ENCODE assay signal across 21 cellular contexts in the genomic region with DNA sequence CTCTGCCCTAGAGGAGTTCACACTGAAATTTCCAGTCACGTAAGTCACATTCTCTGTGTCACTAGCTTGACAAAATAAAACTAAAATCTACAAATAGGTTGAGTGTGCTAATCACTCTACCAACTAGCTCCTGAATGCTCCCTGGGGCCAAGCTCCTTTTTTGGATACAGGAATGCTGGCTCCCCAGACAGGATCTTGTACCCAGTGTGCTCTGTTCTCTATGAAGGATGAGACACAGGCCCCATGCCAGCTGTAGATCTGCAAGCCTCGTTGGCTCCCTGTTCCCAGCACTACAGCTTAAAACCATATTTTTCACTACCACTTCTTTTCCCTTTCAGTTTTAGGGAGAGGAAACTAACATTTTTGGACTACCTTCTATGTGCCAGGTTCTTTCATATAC. TPM values are rescaled to one million over a fixed set of nuclear protein-coding genes. Genes with fewer than 3 reads are reported as not detected.
DNase-seq lines count a peak whose midpoint lies in the region; ATAC-seq, FAIRE-seq and TF ChIP-seq lines count a peak whose summit lies in the region.
"Had no signal": no experiment of that assay in that cellular context is flagged by ENCODE, and none has a peak within 500 bp of the region (broad histone marks: within the 10 kb centered on the region; RNA-seq: fewer than 3 reads in every experiment).

No MANE protein-coding gene starts in this region.

- H3K9me3 Mint-ChIP-seq in activated naive CD4-positive, alpha-beta T cell treated with anti-CD3 and anti-CD28 coated beads, Interleukin-2, amount 50 U/mL, for 72 hours = peaks cover 0 to 5% of the 10 kb centered on the region in 2 donors
- H3K9me3 Mint-ChIP-seq: activated naive CD8-positive, alpha-beta T cell treated with anti-CD3 and anti-CD28 coated beads for 36 hours; activated T-cell treated with anti-CD3 and anti-CD28 coated beads, Interleukin-2, amount 50 U/mL, for 4 hours; CD4-positive, alpha-beta memory T cell had no signal

- TF ChIP-seq EP300 in K562 (IDR thresholded peaks at IDR 0.05; ENCODE audit: low read length) = no peak

- POLR2A ChIA-PET in K562 (lab: Yijun Ruan, JAX) = interaction anchor here (1.1 to 2.1 kb wide), 2 partner anchors 14 to 16 kb away, joined by 5 read pairs; no protein-coding TSS in a partner anchor

- H3K4me3 ChIP-seq in K562 = no peak overlapping the region
- no peak overlapping the region for H3K4me3 ChIP-seq in iPS-20b (ENCODE audit: low read length)
- no peak overlapping the region for H3K4me3 ChIP-seq in stomach smooth muscle (ENCODE audit: low read length in 2 of 2)
- H3K4me3 ChIP-seq: lung, tibial nerve had no signal

- no peak for TF ChIP-seq CTCF in K562 (IDR thresholded peaks at IDR 0.05 in 2 of 3, conservative IDR thresholded peaks at IDR 0.05 in 1 of 3; ENCODE audit: insufficient read depth in 2 of 3, low read depth in 1 of 3, low read length in 3 of 3)

- peaks cover 17% of the 10 kb centered on the region for H3K79me2 ChIP-seq in K562 (ENCODE audit: control insufficient read depth, insufficient read depth, low read length)

- no peaks in the 10 kb centered on the region for H3K9me1 ChIP-seq in K562 (ENCODE audit: control insufficient read depth, insufficient read depth, low read length)

- H3K36me3 ChIP-seq in K562 (ENCODE audit: control insufficient read depth, insufficient read depth, low read length) = peaks cover 5% of the 10 kb centered on the region; the same call in 2 of the 3 replicates
- 0 out of 2 replicates have a peak, but pooled peaks cover under 1% of the 10 kb centered on the region for H3K36me3 ChIP-seq in iPS-20b (ENCODE audit: insufficient read depth, low read depth, low read length)
- no peaks in the 10 kb centered on the region for H3K36me3 ChIP-seq in stomach smooth muscle (ENCODE audit: control insufficient read depth in 2 of 2, insufficient read depth in 2 of 2, low read length in 2 of 2)
- H3K36me3 ChIP-seq: neutrophil, tibial nerve had no signal

- H3K9me3 ChIP-seq in K562 (replicated peaks; ENCODE audit: control insufficient read depth, insufficient read depth, low read depth, low read length) = 0 out of 2 replicates have a peak, but pooled peaks cover 3% of the 10 kb centered on the region
- H3K9me3 ChIP-seq in iPS-20b (ENCODE audit: insufficient read depth, low read depth, low read length) = no peaks in the 10 kb centered on the region
- H3K9me3 ChIP-seq in stomach smooth muscle (ENCODE audit: control insufficient read depth in 2 of 2, low read length in 2 of 2) = no peaks in the 10 kb centered on the region
- H3K9me3 ChIP-seq: neutrophil, tibial nerve had no signal

- H4K20me1 ChIP-seq in K562 (replicated peaks; ENCODE audit: control insufficient read depth, insufficient read depth, low read length) = peaks cover 10% of the 10 kb centered on the region

- H3K27ac ChIP-seq in K562 (ENCODE audit: extremely low read depth, low read depth, low read length) (no peak overlapping the region), iPS-20b (ENCODE audit: low read length) (no peak overlapping the region), stomach smooth muscle (ENCODE audit: low read length) (peak overlapping the region; percentile 0)
- H3K27ac ChIP-seq: HL-60, neutrophil, tibial nerve had no signal

- peaks cover 0 to 7% of the 10 kb centered on the region in 2 experiments; a peak in 3 of 5 replicates for H3K4me1 ChIP-seq in K562 (replicated peaks in 1 of 2; ENCODE audit: control insufficient read depth in 2 of 2, insufficient read depth in 2 of 2, low read length in 2 of 2)
- H3K4me1 ChIP-seq in iPS-20b (ENCODE audit: insufficient read depth, low read length) = 0 out of 2 replicates have a peak, but pooled peaks cover 5% of the 10 kb centered on the region
- H3K4me1 ChIP-seq in stomach smooth muscle (ENCODE audit: control insufficient read depth, insufficient read depth, low read length) = peaks cover 18% of the 10 kb centered on the region

- in situ Hi-C loops in K562 (cut with MboI) = no loop called here

- H2AFZ ChIP-seq in K562 (ENCODE audit: low read depth, low read length) = peak overlapping the region; percentile 47; the same call in 1 of the 2 replicates

- peak overlapping the region; percentile 16 to 44 for H3K27ac Mint-ChIP-seq in activated naive CD4-positive, alpha-beta T cell treated with anti-CD3 and anti-CD28 coated beads, Interleukin-2, amount 50 U/mL, for 72 hours
- H3K27ac Mint-ChIP-seq: activated naive CD8-positive, alpha-beta T cell treated with anti-CD3 and anti-CD28 coated beads for 36 hours had no signal

- 68% methylated on average over 2 of the region's 2 CpGs for WGBS in K562 (ENCODE audit: insufficient coverage, low coverage, missing lambda C conversion rate)

- no peak for ATAC-seq in activated naive CD4-positive, alpha-beta T cell treated with anti-CD3 and anti-CD28 coated beads, Interleukin-2, amount 50 U/mL, for 72 hours
- no peak for ATAC-seq in K562
- no peak for ATAC-seq in GM21447 (IDR thresholded peaks at IDR 0.05; ENCODE audit: unreplicated experiment)
- ATAC-seq: activated T-cell treated with anti-CD3 and anti-CD28 coated beads, Interleukin-2, amount 50 U/mL, for 4 hours had no signal

- CTCF ChIA-PET in K562 (lab: Yijun Ruan, JAX; ENCODE audit: low intra/inter-chr PET ratio) = no interaction called here

- no peak for TF ChIP-seq RAD21 in K562 (CRISPR knock-in tag; conservative IDR thresholded peaks at IDR 0.05 in 1 of 2, IDR thresholded peaks at IDR 0.05 in 1 of 2)

- H3K9ac ChIP-seq in K562 (ENCODE audit: insufficient read depth in 1 of 2, low read depth in 2 of 2, low read length in 2 of 2) = no peak overlapping the region
- peak overlapping the region; percentile 21; the same call in 1 of the 2 replicates for H3K9ac ChIP-seq in iPS-20b (ENCODE audit: low read depth, low read length)
- peak overlapping the region in 1 of 2 donors; percentile 7 for H3K9ac ChIP-seq in stomach smooth muscle (ENCODE audit: low read length in 2 of 2)

- H3K36me3 Mint-ChIP-seq in activated naive CD4-positive, alpha-beta T cell treated with anti-CD3 and anti-CD28 coated beads, Interleukin-2, amount 50 U/mL, for 72 hours = peaks cover 18% of the 10 kb centered on the region in 2 donors

- no peak for DNase-seq in activated naive CD4-positive, alpha-beta T cell treated with anti-CD3 and anti-CD28 coated beads, Interleukin-2, amount 50 U/mL, for 72 hours (ENCODE audit: low spot score in 2 of 2)
- DNase-seq in activated naive CD4-positive, alpha-beta T cell treated with Interleukin-2 at 50 U/mL for 16 hours = no peak
- no peak for DNase-seq in K562 (ENCODE audit: extremely low read depth in 1 of 4, low spot score in 3 of 4)
- DNase-seq in NCI-H446 treated with DMSO at 0.1 percent for 48 hours (lab: John Stamatoyannopoulos, UW) = no peak
- DNase-seq in NCI-H128 (lab: John Stamatoyannopoulos, UW; ENCODE audit: unreplicated experiment) = no peak
- DNase-seq: activated CD4-positive, alpha-beta T cell treated with anti-CD3 and anti-CD28 coated beads, Interleukin-2, amount 50 U/mL, for 1 hour; activated naive CD8-positive, alpha-beta T cell treated with anti-CD3 and anti-CD28 coated beads for 36 hours; activated T-cell treated with anti-CD3 and anti-CD28 coated beads, Interleukin-2, amount 50 U/mL, for 4 hours; CD4-positive, alpha-beta memory T cell; effector CD8-positive, alpha-beta T cell; NCI-H1694; stimulated activated CD4-positive, alpha-beta T cell treated with anti-CD3 and anti-CD28 coated beads, Interleukin-4, amount 100 ng/mL, for 1 hour; stimulated activated CD8-positive, alpha-beta memory T cell treated with anti-CD3 and anti-CD28 coated beads, Interleukin-4, amount 100 ng/mL, for 48 hours had no signal

- no TSS peak for BruUV-seq in K562 (replicated peaks; lab: Mats Ljungman, UMichigan)

- no peak overlapping the region for H3K4me2 ChIP-seq in K562 (ENCODE audit: insufficient read depth, low read length)

- FAIRE-seq in K562 (lab: Jason Lieb, UNC) = no peak
- FAIRE-seq: bronchial epithelial cell had no signal

- H3K27me3 ChIP-seq in K562 (ENCODE audit: control insufficient read depth in 2 of 2, insufficient read depth in 2 of 2, low read length in 2 of 2) = no peaks in the 10 kb centered on the region
- H3K27me3 ChIP-seq in iPS-20b (ENCODE audit: insufficient read depth, low read length) = no peaks in the 10 kb centered on the region
- H3K27me3 ChIP-seq in stomach smooth muscle (ENCODE audit: control insufficient read depth in 1 of 2, insufficient read depth in 2 of 2, low read length in 2 of 2) = no peaks in the 10 kb centered on the region
- H3K27me3 ChIP-seq: neutrophil, tibial nerve had no signal

- intact Hi-C loops in K562 (cut with micrococcal nuclease) = no loop called here

- no peak for TF ChIP-seq POLR2A in K562 (conservative IDR thresholded peaks at IDR 0.05)

TF ChIP-seq in K562, 482 proteins besides CTCF, POLR2A, EP300 and RAD21 (continues in another document):
- TF ChIP-seq MAFF (IDR thresholded peaks at IDR 0.05; ENCODE audit: low read length) (no peak), POLR2G (IDR thresholded peaks at IDR 0.05; ENCODE audit: low read depth, low read length) (no peak)

RNA-seq across cellular contexts. Expression of a gene that starts 3.7 kb away (rescaled TPM):
- 100 to 1,000 TPM; 146 to 147 TPM for total RNA-seq in activated naive CD4-positive, alpha-beta T cell treated with anti-CD3 and anti-CD28 coated beads, Interleukin-2, amount 50 U/mL, for 72 hours
- total RNA-seq in K562 (2011; cell fraction: chromatin; rRNA removed; ENCODE audit: low replicate concordance) = 180 and 323 TPM in 2 replicates
- 70.2 and 84.5 TPM in 2 replicates for total RNA-seq in K562 (2011; cell fraction: nucleolus; rRNA removed)
- total RNA-seq in K562 (2011; cell fraction: nucleoplasm; rRNA removed) = 129 and 135 TPM in 2 replicates
- total RNA-seq in K562 (2014; rRNA removed) (48.2 and 50.7 TPM in 2 replicates), K562 (2014; rRNA removed; fragmentation: Illumina TruSeq; extraction: Trizol) (138 and 149 TPM in 2 replicates), K562 (2015; rRNA removed; fragmentation: Illumina TruSeq; extraction: Trizol) (101 and 110 TPM in 2 replicates), K562 (2021) (136 and 139 TPM in 2 replicates)
- polyA plus RNA-seq in K562 (2011; rRNA removed) (96.0 and 124 TPM in 2 replicates), K562 (2014; fragmentation: Illumina TruSeq; extraction: Trizol) (112 and 129 TPM in 2 replicates), K562 (2014; fragmentation: Nextera tagmentation; extraction: Ambion mirVana) (10 to 100 TPM; 23.6 to 28.7 TPM), K562 (2014; rRNA removed) (69.1 and 73.4 TPM in 2 replicates)
- 25.5 and 49.4 TPM in 2 replicates for polyA plus RNA-seq in K562 (2011; cell fraction: cytosol; rRNA removed)
- 38.0 and 39.8 TPM in 2 replicates for polyA plus RNA-seq in K562 (2011; cell fraction: nucleus; rRNA removed)
- 69.9 and 74.5 TPM in 2 replicates for polyA plus RNA-seq in K562 (2012)
- polyA minus RNA-seq in K562 (2011; rRNA and poly(A)+ RNA removed) = 224 and 240 TPM in 2 replicates
- 144 and 148 TPM in 2 replicates for polyA minus RNA-seq in K562 (2011; cell fraction: cytosol; rRNA and poly(A)+ RNA removed)
- polyA minus RNA-seq in K562 (2011; cell fraction: nucleus; rRNA and poly(A)+ RNA removed) = 52.9 and 81.3 TPM in 2 replicates
